8 cellular contexts compared by ENCODE assay signal in genomic region chr1:240888039-240888786, GRCh38.
DNase-seq lines count a peak whose midpoint lies in the region; ATAC-seq, FAIRE-seq and TF ChIP-seq lines count a peak whose summit lies in the region.

No MANE protein-coding gene starts in this region.

- TF ChIP-seq CTCF in D721Med (IDR thresholded peaks at IDR 0.05; ENCODE audit: insufficient read depth, missing control alignments), result peak; percentile 99
- peak; percentile 92 for TF ChIP-seq CTCF in PC-9 (conservative IDR thresholded peaks at IDR 0.05)
- peak; percentile 76 for TF ChIP-seq CTCF in fibroblast of mammary gland (conservative IDR thresholded peaks at IDR 0.05; ENCODE audit: control insufficient read depth, insufficient read depth, low read depth, low read length)

- H2AFZ ChIP-seq in PC-9, result no peak overlapping the region

- H3K4me1 ChIP-seq in PC-9 (replicated peaks; ENCODE audit: insufficient read depth), result no peaks in the 10 kb centered on the region

- CTCF ChIA-PET in PC-9 (lab: Charles Lee), result interaction anchor here (0.6 kb wide), 1 partner anchor 168 kb away, joined by 6 read pairs; no protein-coding TSS in a partner anchor

- H3K4me2 ChIP-seq in PC-9, result no peak overlapping the region

- H3K27me3 ChIP-seq in PC-9 (ENCODE audit: insufficient read depth, low read depth), result no peaks in the 10 kb centered on the region

- no peak overlapping the region for H3K27ac ChIP-seq in PC-9

- BruUV-seq in PC-9 (replicated peaks; lab: Mats Ljungman, UMichigan), result no TSS peak

- H3K4me3 ChIP-seq in PC-9 (no peak overlapping the region), fibroblast of mammary gland (ENCODE audit: control insufficient read depth, low read depth, low read length) (no peak overlapping the region)

- H3K9me2 ChIP-seq in PC-9 (ENCODE audit: insufficient read depth), result no peaks in the 10 kb centered on the region

- DNase-seq in D721Med (ENCODE audit: insufficient read length, low spot score) (peak; percentile 34), PC-9 (peak in 1 of 2 experiments; percentile 47), fibroblast of mammary gland (ENCODE audit: low read depth) (peak; percentile 16), Right ventricle myocardium superior (no peak), NCI-H2227 treated with DMSO at 0.1 percent for 48 hours (lab: John Stamatoyannopoulos, UW) (no peak)
- DNase-seq in stimulated activated CD8-positive, alpha-beta memory T cell treated with anti-CD3 and anti-CD28 coated beads, Interleukin-4, amount 100 ng/mL, for 48 hours, result peak; percentile 60

- ATAC-seq in GM18868 (IDR thresholded peaks at IDR 0.05; ENCODE audit: unreplicated experiment) (peak; percentile 83), HG03520 (IDR thresholded peaks at IDR 0.05; ENCODE audit: unreplicated experiment) (peak; percentile 84), Right ventricle myocardium superior (ENCODE audit: poor library complexity) (no peak)

- H3K79me2 ChIP-seq in PC-9 (ENCODE audit: low read depth), result no peaks in the 10 kb centered on the region

- no peaks in the 10 kb centered on the region for H4K20me1 ChIP-seq in PC-9 (ENCODE audit: insufficient read depth)

- no peaks in the 10 kb centered on the region for H3F3A ChIP-seq in PC-9 (ENCODE audit: insufficient read depth, low read depth)

- FAIRE-seq in D721Med (lab: Jason Lieb, UNC), result peak; percentile 91

- H3K36me3 ChIP-seq in PC-9 (ENCODE audit: low read depth), result no peaks in the 10 kb centered on the region

- intact Hi-C loops in PC-9 (cut with micrococcal nuclease; ENCODE audit: unreplicated experiment) (loop anchor here (1.0 to 10.0 kb wide), 5 partner anchors 59 to 1129 kb away; no protein-coding TSS in a partner anchor), Right ventricle myocardium superior (cut with DNase I) (no loop called here)

- no peaks in the 10 kb centered on the region for H3K9me3 ChIP-seq in PC-9 (ENCODE audit: insufficient read depth, low read depth)

- POLR2A ChIA-PET in PC-9 (lab: Charles Lee; ENCODE audit: unreplicated experiment), result no interaction called here

Comparison
In these comparisons a context has a peak if more than half of its experiments do, and no peak if none do; other contexts are left out.
1. DNase-seq: peak in D721Med (single experiment), fibroblast of mammary gland (single experiment) and stimulated activated CD8-positive, alpha-beta memory T cell treated with anti-CD3 and anti-CD28 coated beads, Interleukin-4, amount 100 ng/mL, for 48 hours (single experiment); none in Right ventricle myocardium superior (single experiment) and NCI-H2227 treated with DMSO at 0.1 percent for 48 hours (single experiment).
2. Peak in every context shown above with its lines, with median percentiles within 50 percentile points of each other: CTCF ChIP-seq.